In genomic region chr6:122082370-122082769, GRCh38 we compare ENCODE assay signal across 20 cellular contexts.
"Had no signal": no experiment of that assay in that cellular context is flagged by ENCODE, and none has a peak within 500 bp of the region (broad histone marks: within the 10 kb centered on the region; RNA-seq: fewer than 3 reads in every experiment).

No MANE protein-coding gene starts in this region.

- H3K4me1 Mint-ChIP-seq: endodermal cell; naive thymus-derived CD4-positive, alpha-beta T cell had no signal

- H3K27me3 ChIP-seq: foreskin keratinocyte, hepatocyte, ovary, suprapubic skin, thyroid gland, uterus had no signal

- H3K27ac ChIP-seq: coronary artery, foreskin keratinocyte, hepatocyte, ovary, suprapubic skin, thyroid gland, uterus had no signal

- H3K9me3 ChIP-seq: ovary, suprapubic skin, thyroid gland, uterus had no signal

- H3K36me3 ChIP-seq: ovary, suprapubic skin, thyroid gland, uterus had no signal

- H3K79me2 ChIP-seq: hepatocyte had no signal

- ATAC-seq: naive thymus-derived CD4-positive, alpha-beta T cell; right cardiac atrium; stimulated activated naive CD8-positive, alpha-beta T cell treated with anti-CD3 and anti-CD28 coated beads, Interleukin-15, Interleukin-2, amounts not matched to agents 100 U/mL and 50 U/mL, for 24 hours had no signal

- H3K27me3 Mint-ChIP-seq: progenitor cell of endocrine pancreas, type B pancreatic cell had no signal

- H3K36me3 Mint-ChIP-seq: naive thymus-derived CD4-positive, alpha-beta T cell; type B pancreatic cell had no signal

- H3K4me1 ChIP-seq: foreskin keratinocyte, suprapubic skin, thyroid gland, uterus had no signal

- H2AFZ ChIP-seq: hepatocyte had no signal

- H3K27ac Mint-ChIP-seq: endodermal cell; naive thymus-derived CD4-positive, alpha-beta T cell; type B pancreatic cell had no signal

- H3K4me2 ChIP-seq: hepatocyte, smooth muscle cell had no signal

- DNase-seq: effector CD4-positive, alpha-beta T cell; endodermal cell; erythroblast; foreskin keratinocyte; head of caudate nucleus; mammary epithelial cell; naive thymus-derived CD4-positive, alpha-beta T cell; nucleus accumbens; ovary; right cardiac atrium; stimulated activated CD4-positive, alpha-beta T cell treated with anti-CD3 and anti-CD28 coated beads, Interleukin-2, amount 100 ng/mL, for 48 hours; stimulated activated naive CD8-positive, alpha-beta T cell treated with anti-CD3 and anti-CD28 coated beads, Interleukin-15, Interleukin-2, amounts not matched to agents 100 U/mL and 50 U/mL, for 24 hours; thyroid gland; uterus had no signal

- H3K4me3 ChIP-seq: coronary artery, hepatocyte, ovary, smooth muscle cell, suprapubic skin, thyroid gland, uterus had no signal

- H3K4me3 Mint-ChIP-seq: endodermal cell; naive thymus-derived CD4-positive, alpha-beta T cell; type B pancreatic cell had no signal

- H3K9me3 Mint-ChIP-seq: endodermal cell; naive thymus-derived CD4-positive, alpha-beta T cell had no signal
